1 cellular context compared by ENCODE assay signal in genomic region chr16:31455601-31456314, GRCh38.
TF ChIP-seq lines count a peak whose summit lies in the region.

No MANE protein-coding gene starts in this region.

TF ChIP-seq in K562, 482 proteins besides CTCF, POLR2A, EP300 and RAD21 (continued from another document):
- TF ChIP-seq ATF3 (IDR thresholded peaks at IDR 0.05) (0 out of 2 replicates have a peak, but pooled peaks have one; percentile 6), ATF3 (CRISPR knock-in tag; conservative IDR thresholded peaks at IDR 0.05) (no peak), YY1 (IDR thresholded peaks at IDR 0.05; ENCODE audit: borderline replicate concordance in 1 of 3, control insufficient read depth in 1 of 3, extremely low read depth in 1 of 3, insufficient read depth in 3 of 3, insufficient read length in 1 of 3, insufficient replicate concordance in 2 of 3, low read depth in 1 of 3, low read length in 2 of 3) (peak in 1 of 3 experiments; percentile 51), SREBF2 (CRISPR knock-in tag; IDR thresholded peaks at IDR 0.05) (no peak), MYC (IDR thresholded peaks at IDR 0.05; ENCODE audit: low read depth, low read length) (0 out of 2 replicates have a peak, but pooled peaks have one; percentile 26), MYC (CRISPR knock-in tag; IDR thresholded peaks at IDR 0.05; ENCODE audit: borderline replicate concordance, low read depth) (no peak), ZNF512 (tag; IDR thresholded peaks at IDR 0.05) (no peak), ARHGAP35 (IDR thresholded peaks at IDR 0.05; ENCODE audit: partially characterized antibody) (no peak), U2AF2 (optimal IDR thresholded peaks at IDR 0.05; ENCODE audit: low read depth, low read length) (no peak), HNRNPUL1 (IDR thresholded peaks at IDR 0.05; ENCODE audit: low read length) (no peak), TAF7 (tag; IDR thresholded peaks at IDR 0.05) (no peak), NFIX (CRISPR knock-in tag; IDR thresholded peaks at IDR 0.05; ENCODE audit: low read depth) (no peak), ZNF184 (CRISPR knock-in tag; IDR thresholded peaks at IDR 0.05) (no peak), ZNF316 (IDR thresholded peaks at IDR 0.05) (peak; percentile 23; the same call in 1 of the 2 replicates), BHLHE40 (IDR thresholded peaks at IDR 0.05; ENCODE audit: low read length) (no peak), ASH1L (IDR thresholded peaks at IDR 0.05; ENCODE audit: borderline replicate concordance, low read depth, partially characterized antibody) (no peak)
TF ChIP-seq in K562: peak in this region for 29.
